Comparison of ENCODE assay signal across 8 cellular contexts in genomic region chr2:170177950-170178781, GRCh38. TPM values are rescaled to one million over a fixed set of nuclear protein-coding genes. Genes with fewer than 3 reads are reported as not detected.
DNase-seq lines count a peak whose midpoint lies in the region; ATAC-seq and TF ChIP-seq lines count a peak whose summit lies in the region.
"Had no signal": no experiment of that assay in that cellular context is flagged by ENCODE, and none has a peak within 500 bp of the region (broad histone marks: within the 10 kb centered on the region; RNA-seq: fewer than 3 reads in every experiment).

MYO3B (plus strand) TSS chr2:170178147; CDS start chr2:170178288, 141 bp downstream.

- no peak within 1 kb of the TSS for H2BK15ac ChIP-seq in IMR-90 (ENCODE audit: low read depth, low read length)

- TF ChIP-seq CTCF in IMR-90 (conservative IDR thresholded peaks at IDR 0.05; ENCODE audit: low read depth, low read length) = no peak
- TF ChIP-seq CTCF in retinal pigment epithelial cell (conservative IDR thresholded peaks at IDR 0.05; ENCODE audit: low read depth, low read length) = no peak
- TF ChIP-seq CTCF in type B pancreatic cell (conservative IDR thresholded peaks at IDR 0.05) = no peak

- no peak within 1 kb of the TSS for H3K9ac ChIP-seq in IMR-90 (ENCODE audit: low read depth, low read length)

- H3K27ac ChIP-seq in IMR-90 (ENCODE audit: insufficient read depth, low read length) = no peak within 1 kb of the TSS
- H3K27ac ChIP-seq in cingulate gyrus (ENCODE audit: low read depth, low read length) = peak within 1 kb of the TSS; percentile 6

- no peak within 1 kb of the TSS for H3K56ac ChIP-seq in IMR-90 (ENCODE audit: extremely low read depth, insufficient read depth, low read length)

- no CpG with 5 or more reads among the region's 3 CpGs for WGBS in IMR-90 (ENCODE audit: extremely low coverage in 2 of 2, insufficient read length in 1 of 2), 2 experiments

- no peaks in the 10 kb centered on the region for H3K27me3 ChIP-seq in IMR-90 (ENCODE audit: control insufficient read depth, insufficient read depth, low read length)

- no peaks in the 10 kb centered on the region for H4K20me1 ChIP-seq in IMR-90 (ENCODE audit: insufficient read depth, low read length)

- H4K8ac ChIP-seq in IMR-90 (ENCODE audit: low read depth in 2 of 2, low read length in 2 of 2) = no peak within 1 kb of the TSS

- H4K5ac ChIP-seq in IMR-90 (ENCODE audit: low read depth, low read length) = no peak within 1 kb of the TSS

- no peak within 1 kb of the TSS for H2AK9ac ChIP-seq in IMR-90 (replicated peaks; ENCODE audit: low read depth, low read length, poor library complexity)

- no peak within 1 kb of the TSS for H3K14ac ChIP-seq in IMR-90 (replicated peaks; ENCODE audit: low read depth, low read length)

- CTCF ChIA-PET in IMR-90 (lab: Yijun Ruan, JAX) = no interaction called here

- POLR2A ChIA-PET in IMR-90 (lab: Charles Lee; ENCODE audit: unreplicated experiment) = interaction anchor here (0.5 kb wide), 1 partner anchor 644 kb away, joined by 3 read pairs; no protein-coding TSS in a partner anchor

- DNase-seq in IMR-90 (peak; percentile 52), retinal pigment epithelial cell (ENCODE audit: low read depth) (peak; percentile 50), RPMI8226 (no peak), type B pancreatic cell (ENCODE audit: extremely low spot score, unreplicated experiment) (no peak)
- DNase-seq in central memory CD4-positive, alpha-beta T cell = no peak
- DNase-seq: H7 had no signal

- H3K23ac ChIP-seq in IMR-90 (ENCODE audit: low read depth, low read length) = no peak within 1 kb of the TSS; the same call in 1 of the 2 replicates

- H3K36me3 ChIP-seq in IMR-90 (ENCODE audit: control insufficient read depth, insufficient read depth, low read length) = no peaks in the 10 kb centered on the region

- dilution Hi-C loops in IMR-90 (cut with HindIII; ENCODE audit: low sequenced_read_pairs, unreplicated experiment) = no loop called here

- no peaks in the 10 kb centered on the region for H3K79me1 ChIP-seq in IMR-90 (ENCODE audit: low read depth in 1 of 2, low read length in 2 of 2)

- H2BK5ac ChIP-seq in IMR-90 (ENCODE audit: low read depth, low read length, poor library complexity, severe bottlenecking) = no peak within 1 kb of the TSS

- no peak within 1 kb of the TSS for H3K27ac Mint-ChIP-seq in type B pancreatic cell

- peaks cover 39% of the 10 kb centered on the region for H3K4me1 Mint-ChIP-seq in type B pancreatic cell (ENCODE audit: unreplicated experiment)

- no TSS peak for BruUV-seq in IMR-90 (replicated peaks; lab: Mats Ljungman, UMichigan)

- peaks cover 2% of the 10 kb centered on the region; the same call in 1 of the 2 replicates for H3K4me1 ChIP-seq in IMR-90 (ENCODE audit: control insufficient read depth, insufficient read depth, low read length)

- in situ Hi-C loops in IMR-90 (cut with MboI; ENCODE audit: low sequenced_read_pairs) = no loop called here

- no peak within 1 kb of the TSS for H2AFZ ChIP-seq in IMR-90 (replicated peaks; ENCODE audit: low read length, poor library complexity)

- H2AK5ac ChIP-seq in IMR-90 (ENCODE audit: low read depth, low read length) = no peak within 1 kb of the TSS

- H3K4me3 ChIP-seq in IMR-90 (ENCODE audit: insufficient read depth, low read depth, low read length) (no peak within 1 kb of the TSS), retinal pigment epithelial cell (ENCODE audit: low read length) (no peak within 1 kb of the TSS)

- no peaks in the 10 kb centered on the region for H3K9me1 ChIP-seq in IMR-90 (ENCODE audit: insufficient read depth, low read length)

- no peak for TF ChIP-seq POLR2A in IMR-90 (IDR thresholded peaks at IDR 0.05; ENCODE audit: low read depth, low read length)

- ATAC-seq in GM19452 (IDR thresholded peaks at IDR 0.05; ENCODE audit: unreplicated experiment) (peak; percentile 64), IMR-90 (ENCODE audit: low read depth) (peak; percentile 54)

- no peaks in the 10 kb centered on the region for H3K9me3 Mint-ChIP-seq in type B pancreatic cell

- H2BK20ac ChIP-seq in IMR-90 (ENCODE audit: low read depth, low read length) = no peak within 1 kb of the TSS

- H2BK120ac ChIP-seq in IMR-90 (ENCODE audit: low read depth, low read length) = no peak within 1 kb of the TSS

- no peak within 1 kb of the TSS for H3K4ac ChIP-seq in IMR-90 (ENCODE audit: low read depth, low read length)

- H3K9me3 ChIP-seq in IMR-90 (ENCODE audit: control insufficient read depth, insufficient read depth, low read length) = no peaks in the 10 kb centered on the region

- H4K91ac ChIP-seq in IMR-90 (ENCODE audit: insufficient read depth, low read depth, low read length) = no peak within 1 kb of the TSS

- H3K4me2 ChIP-seq in IMR-90 (ENCODE audit: low read depth, low read length) = no peak within 1 kb of the TSS

- intact Hi-C loops in IMR-90 (cut with micrococcal nuclease) = loop anchor here (2.0 kb wide), 1 partner anchor 17 kb away; no protein-coding TSS in a partner anchor

- no peak within 1 kb of the TSS for H3K18ac ChIP-seq in IMR-90 (ENCODE audit: low read depth, low read length)

- H3K4me3 Mint-ChIP-seq in type B pancreatic cell = no peak within 1 kb of the TSS

- no peak for TF ChIP-seq RAD21 in IMR-90 (IDR thresholded peaks at IDR 0.05; ENCODE audit: low read length)

- H3K36me3 Mint-ChIP-seq in type B pancreatic cell = no peaks in the 10 kb centered on the region

- no peaks in the 10 kb centered on the region for H3K27me3 Mint-ChIP-seq in type B pancreatic cell

TF ChIP-seq in IMR-90, 13 proteins besides CTCF, POLR2A, EP300 and RAD21:
- TF ChIP-seq CHD1 (IDR thresholded peaks at IDR 0.05; ENCODE audit: low read depth, low read length) (no peak), NFE2L2 (IDR thresholded peaks at IDR 0.05; ENCODE audit: low read depth, low read length) (no peak), RCOR1 (IDR thresholded peaks at IDR 0.05; ENCODE audit: insufficient replicate concordance, low read length) (no peak), BHLHE40 (IDR thresholded peaks at IDR 0.05; ENCODE audit: low read depth, low read length) (no peak), USF2 (IDR thresholded peaks at IDR 0.05; ENCODE audit: low read depth, low read length) (no peak), FOS (IDR thresholded peaks at IDR 0.05; ENCODE audit: low read depth, low read length) (no peak), RFX5 (IDR thresholded peaks at IDR 0.05; ENCODE audit: low read depth, low read length) (no peak), MAZ (IDR thresholded peaks at IDR 0.05; ENCODE audit: borderline replicate concordance, low read depth, low read length) (no peak), MAFK (IDR thresholded peaks at IDR 0.05; ENCODE audit: low read depth, low read length) (no peak), ELK1 (IDR thresholded peaks at IDR 0.05; ENCODE audit: borderline replicate concordance, low read depth, low read length) (no peak)

RNA-seq across cellular contexts. Expression of gene MYO3B, which starts in this region (rescaled TPM):
- total RNA-seq in IMR-90 (2012; rRNA removed) = not detected in 2 replicates
- polyA plus RNA-seq in IMR-90 (2012; rRNA removed) = 0.02 TPM in 1 of 2 replicates, not detected in the other
- not detected in 2 replicates for polyA plus RNA-seq in IMR-90 (2012; cell fraction: cytosol; rRNA removed)
- polyA plus RNA-seq in IMR-90 (2012; cell fraction: nucleus; rRNA removed; ENCODE audit: low replicate concordance) = 0.02 TPM in 1 of 2 replicates, not detected in the other
- total RNA-seq in type B pancreatic cell (ENCODE audit: low replicate concordance) = 0.46 and 1.2 TPM in 2 replicates

Comparison
In these comparisons a context has a peak if more than half of its experiments do, and no peak if none do; other contexts are left out.
1. Peak in DNase-seq and ATAC-seq in IMR-90; RNA of the gene not detected or under 1 TPM.